ENCODE assay signal across 8 cellular contexts in genomic region chr15:41971893-41972340, GRCh38. TPM values are rescaled to one million over a fixed set of nuclear protein-coding genes. Genes with fewer than 3 reads are reported as not detected.
DNase-seq lines count a peak whose midpoint lies in the region; ATAC-seq, FAIRE-seq and TF ChIP-seq lines count a peak whose summit lies in the region.

No MANE protein-coding gene starts in this region.

- no peak for DNase-seq in activated T-cell treated with anti-CD3 and anti-CD28 coated beads, Interleukin-2, amount 50 U/mL, for 4 hours
- DNase-seq in activated T-cell treated with anti-CD3 and anti-CD28 coated beads, Interleukin-2, amount 50 U/mL, for 1 hour = no peak
- DNase-seq in fibroblast of villous mesenchyme (ENCODE audit: low read depth) (no peak), pancreas (peak in 4 of 6 donors; percentile 46 to 79 (median 60)), AG08395 (ENCODE audit: low spot score) (no peak), NCI-H1048 (lab: John Stamatoyannopoulos, UW) (no peak)

- WGBS in pancreas, 2 donors = 1% methylated on average over 37 to 52 of the region's 52 CpGs

- H3K9ac ChIP-seq in SU-DHL-6 (ENCODE audit: low read length) = peak overlapping the region; percentile 70

- H3K9me3 ChIP-seq in SU-DHL-6 (ENCODE audit: insufficient read depth, low read length) (no peaks in the 10 kb centered on the region), pancreas (no peaks in the 10 kb centered on the region)

- H3K4me3 Mint-ChIP-seq in activated T-cell treated with anti-CD3 and anti-CD28 coated beads, Interleukin-2, amount 50 U/mL, for 4 hours = peak overlapping the region; percentile 92

- peak overlapping the region; percentile 55 for H3K4me2 ChIP-seq in SU-DHL-6 (ENCODE audit: low read depth, low read length, poor library complexity, severe bottlenecking)

- H3K27ac ChIP-seq in SU-DHL-6 (ENCODE audit: low read depth, low read length) (peak overlapping the region; percentile 50), pancreas (peak overlapping the region; percentile 94 to 97 (median 97))

- peaks cover 15% of the 10 kb centered on the region for H3K27me3 Mint-ChIP-seq in activated T-cell treated with anti-CD3 and anti-CD28 coated beads, Interleukin-2, amount 50 U/mL, for 4 hours (ENCODE audit: low read depth)

- peaks cover 0 to 30% (median 12%) of the 10 kb centered on the region in 3 donors for H3K4me1 ChIP-seq in pancreas

- no peak for TF ChIP-seq CTCF in SU-DHL-6 (IDR thresholded peaks at IDR 0.05; ENCODE audit: insufficient read depth, low read length, poor library complexity, severe bottlenecking)
- no peak for TF ChIP-seq CTCF in fibroblast of villous mesenchyme (IDR thresholded peaks at IDR 0.05; ENCODE audit: insufficient read depth, low read depth, low read length)
- no peak for TF ChIP-seq CTCF in pancreas (IDR thresholded peaks at IDR 0.05)

- H3K9me2 ChIP-seq in SU-DHL-6 (replicated peaks; ENCODE audit: insufficient read depth, low read length) = no peaks in the 10 kb centered on the region

- H3K36me3 Mint-ChIP-seq in activated T-cell treated with anti-CD3 and anti-CD28 coated beads, Interleukin-2, amount 50 U/mL, for 4 hours (ENCODE audit: insufficient read depth) = peaks cover 1% of the 10 kb centered on the region

- peak overlapping the region; percentile 93 for H2AFZ ChIP-seq in SU-DHL-6 (ENCODE audit: low read depth, low read length, severe bottlenecking)

- peak; percentile 33 to 39 for ATAC-seq in activated T-cell treated with anti-CD3 and anti-CD28 coated beads, Interleukin-2, amount 50 U/mL, for 4 hours
- ATAC-seq in HG02852 (IDR thresholded peaks at IDR 0.05; ENCODE audit: unreplicated experiment) (peak; percentile 18), pancreas (peak; percentile 45 to 51 (median 48))

- intact Hi-C loops in pancreas (cut with DNase I) = no loop called here

- FAIRE-seq in pancreas (lab: Jason Lieb, UNC) = no peak

- H3K79me2 ChIP-seq in SU-DHL-6 (ENCODE audit: insufficient read depth, low read length) = peaks cover 6% of the 10 kb centered on the region; the same call in 1 of the 2 replicates

- H3K36me3 ChIP-seq in SU-DHL-6 (ENCODE audit: low read length) (no peaks in the 10 kb centered on the region), pancreas (no peaks in the 10 kb centered on the region)

- H3K27me3 ChIP-seq in SU-DHL-6 (ENCODE audit: low read length) (no peaks in the 10 kb centered on the region), pancreas (no peaks in the 10 kb centered on the region)

- no peaks in the 10 kb centered on the region for H4K20me1 ChIP-seq in SU-DHL-6 (ENCODE audit: low read depth, low read length)

- no peaks in the 10 kb centered on the region for H3K9me3 Mint-ChIP-seq in activated T-cell treated with anti-CD3 and anti-CD28 coated beads, Interleukin-2, amount 50 U/mL, for 4 hours

- H3K4me3 ChIP-seq in SU-DHL-6 (ENCODE audit: insufficient read depth, low read length, poor library complexity, severe bottlenecking) (peak overlapping the region; percentile 69), fibroblast of villous mesenchyme (ENCODE audit: low read depth, low read length) (peak overlapping the region; percentile 90), pancreas (peak overlapping the region; percentile 79 to 97 (median 95))

- peaks cover 52% of the 10 kb centered on the region for H3K4me1 Mint-ChIP-seq in activated T-cell treated with anti-CD3 and anti-CD28 coated beads, Interleukin-2, amount 50 U/mL, for 4 hours (ENCODE audit: low read depth)

- H3F3A ChIP-seq in SU-DHL-6 (ENCODE audit: insufficient read depth) = peaks cover 21% of the 10 kb centered on the region

RNA-seq across cellular contexts. Expression of gene EHD4, which starts 0.4 kb away (rescaled TPM):
- total RNA-seq in activated T-cell treated with anti-CD3 and anti-CD28 coated beads, Interleukin-2, amount 50 U/mL, for 4 hours = 10 to 100 TPM; 25.7 to 33.8 (median 27.6) TPM
- total RNA-seq in fibroblast of villous mesenchyme = 18.0 and 19.0 TPM in 2 replicates
- total RNA-seq in pancreas = 10 to 100 TPM in 2 of 6 donors, 1 to 10 TPM in 4; 8.3 to 22.8 (median 8.6) TPM
- polyA plus RNA-seq in pancreas = 1 to 10 TPM; 8.1 to 8.5 TPM

RNA-seq across cellular contexts. Expression of gene PLA2G4E, which starts 48.9 kb away (rescaled TPM):
- not detected for total RNA-seq in activated T-cell treated with anti-CD3 and anti-CD28 coated beads, Interleukin-2, amount 50 U/mL, for 4 hours
- total RNA-seq in fibroblast of villous mesenchyme (not detected in 2 replicates), pancreas (under 1 TPM in 1 of 6 donors, not detected in 5; 0.06 TPM)
- polyA plus RNA-seq in pancreas = under 1 TPM in 1 of 2 donors, not detected in 1; 0.05 TPM

Comparison
In these comparisons a context has a peak if more than half of its experiments do, and no peak if none do; other contexts are left out.
1. DNase-seq: peak in pancreas (4 of 6); none in activated T-cell treated with anti-CD3 and anti-CD28 coated beads, Interleukin-2, amount 50 U/mL, for 4 hours (single experiment), activated T-cell treated with anti-CD3 and anti-CD28 coated beads, Interleukin-2, amount 50 U/mL, for 1 hour (single experiment), fibroblast of villous mesenchyme (single experiment), AG08395 (single experiment) and NCI-H1048 (single experiment).
2. Peak in every context shown above with its lines, with median percentiles within 50 percentile points of each other: ATAC-seq and H3K4me3 ChIP-seq.